ENCODE assay signal across 18 cellular contexts in genomic region chr15:82901114-82901805, GRCh38. TPM values are rescaled to one million over a fixed set of nuclear protein-coding genes. Genes with fewer than 3 reads are reported as not detected.
A peak's percentile ranks its signal among the peaks of the same experiment; 100 is the strongest.
DNase-seq lines count a peak whose midpoint lies in the region; ATAC-seq and TF ChIP-seq lines count a peak whose summit lies in the region.
"Had no signal": no experiment of that assay in that cellular context is flagged by ENCODE, and none has a peak within 500 bp of the region (broad histone marks: within the 10 kb centered on the region; RNA-seq: fewer than 3 reads in every experiment).

No MANE protein-coding gene starts in this region.

- no peaks in the 10 kb centered on the region for H3K36me3 Mint-ChIP-seq in activated CD4-positive, alpha-beta T cell treated with anti-CD3 and anti-CD28 coated beads for 36 hours (ENCODE audit: low read depth)
- H3K36me3 Mint-ChIP-seq: CD4-positive, alpha-beta memory T cell had no signal

- no peak for TF ChIP-seq CTCF in VCaP (conservative IDR thresholded peaks at IDR 0.05)
- no peak for TF ChIP-seq CTCF in right lobe of liver (IDR thresholded peaks at IDR 0.05)
- TF ChIP-seq CTCF in gastrocnemius medialis (IDR thresholded peaks at IDR 0.05 in 4 of 5, conservative IDR thresholded peaks at IDR 0.05 in 1 of 5) = no peak

- H3K27ac ChIP-seq in VCaP = peak overlapping the region; percentile 90
- peak overlapping the region in 1 of 3 donors; percentile 42 for H3K27ac ChIP-seq in right lobe of liver
- H3K27ac ChIP-seq in gastrocnemius medialis = peak overlapping the region; percentile 35 to 79 (median 62)

- no peak overlapping the region for H3K4me3 ChIP-seq in right lobe of liver
- H3K4me3 ChIP-seq in gastrocnemius medialis = no peak overlapping the region

- no peaks in the 10 kb centered on the region for H3K27me3 Mint-ChIP-seq in activated CD4-positive, alpha-beta T cell treated with anti-CD3 and anti-CD28 coated beads for 36 hours

- H3K9me3 Mint-ChIP-seq in activated CD4-positive, alpha-beta T cell treated with anti-CD3 and anti-CD28 coated beads for 36 hours (ENCODE audit: low read depth) = no peaks in the 10 kb centered on the region

- DNase-seq in NCI-H1417 (lab: John Stamatoyannopoulos, UW) = peak in 2 of 3 experiments; percentile 5 to 38
- no peak for DNase-seq in NCI-H1417 treated with DMSO at 0.1 percent for 48 hours (lab: John Stamatoyannopoulos, UW)
- DNase-seq in right lobe of liver = no peak
- no peak for DNase-seq in gastrocnemius medialis
- no peak for DNase-seq in effector CD4-positive, alpha-beta T cell
- DNase-seq in activated CD4-positive, alpha-beta T cell treated with anti-CD3 and anti-CD28 coated beads for 36 hours = no peak
- DNase-seq: 8988T; BE2C; Calu3; CD4-positive, alpha-beta memory T cell; DMS53; H7; KG1; NCI-H1048; NK-92 treated with Interleukin-12 subunit alpha and Interleukin-12 subunit beta, amount 100 ng/mL, for 24 hours; SHP77 treated with DMSO at 0.1 percent for 48 hours had no signal

- no peak overlapping the region for H3K4me3 Mint-ChIP-seq in activated CD4-positive, alpha-beta T cell treated with anti-CD3 and anti-CD28 coated beads for 36 hours
- H3K4me3 Mint-ChIP-seq: CD4-positive, alpha-beta memory T cell had no signal

- H3K4me1 ChIP-seq in right lobe of liver = peaks cover 0 to 40% (median 12%) of the 10 kb centered on the region in 4 donors
- peaks cover 42 to 52% of the 10 kb centered on the region in 2 donors for H3K4me1 ChIP-seq in gastrocnemius medialis
- H3K4me1 ChIP-seq: BE2C had no signal

- H3K27me3 ChIP-seq in right lobe of liver (no peaks in the 10 kb centered on the region), gastrocnemius medialis (no peaks in the 10 kb centered on the region)
- H3K27me3 ChIP-seq: BE2C had no signal

- TF ChIP-seq POLR2A in right lobe of liver (IDR thresholded peaks at IDR 0.05) (no peak), gastrocnemius medialis (IDR thresholded peaks at IDR 0.05) (no peak)

- POLR2A ChIA-PET in activated CD4-positive, alpha-beta T cell treated with anti-CD3 and anti-CD28 coated beads for 36 hours (lab: Charles Lee) = interaction anchor here (0.6 kb wide), 1 partner anchor 167 kb away, joined by 4 read pairs; no protein-coding TSS in a partner anchor

- H3K4me1 Mint-ChIP-seq in activated CD4-positive, alpha-beta T cell treated with anti-CD3 and anti-CD28 coated beads for 36 hours = no peaks in the 10 kb centered on the region

- CTCF ChIA-PET in activated CD4-positive, alpha-beta T cell treated with anti-CD3 and anti-CD28 coated beads for 36 hours (lab: Charles Lee) = no interaction called here

- ATAC-seq in right lobe of liver (peak; percentile 61 to 78 (median 72)), gastrocnemius medialis (no peak), GM19328 (IDR thresholded peaks at IDR 0.05; ENCODE audit: unreplicated experiment) (no peak)
- no peak for ATAC-seq in activated CD4-positive, alpha-beta T cell treated with anti-CD3 and anti-CD28 coated beads for 36 hours

- intact Hi-C loops in right lobe of liver (cut with DNase I) = no loop called here
- intact Hi-C loops in gastrocnemius medialis (cut with DNase I; ENCODE audit: low total_unique reads) = no loop called here
- intact Hi-C loops in activated CD4-positive, alpha-beta T cell treated with anti-CD3 and anti-CD28 coated beads for 36 hours (cut with DNase I, micrococcal nuclease) = no loop called here

- H3K27ac Mint-ChIP-seq in activated CD4-positive, alpha-beta T cell treated with anti-CD3 and anti-CD28 coated beads for 36 hours = no peak overlapping the region
- H3K27ac Mint-ChIP-seq: CD4-positive, alpha-beta memory T cell had no signal

- 32% methylated on average over 6 of the region's 6 CpGs for WGBS in right lobe of liver (ENCODE audit: insufficient coverage, low coverage, low lambda C conversion rate, missing lambda C conversion rate)

- H3K9me3 ChIP-seq in right lobe of liver = no peaks in the 10 kb centered on the region
- H3K9me3 ChIP-seq in gastrocnemius medialis = no peaks in the 10 kb centered on the region
- H3K9me3 ChIP-seq: BE2C had no signal

- in situ Hi-C loops in gastrocnemius medialis (cut with MboI; ENCODE audit: low sequenced_read_pairs in 4 of 4) = no loop called here

- H3K36me3 ChIP-seq in right lobe of liver = no peaks in the 10 kb centered on the region
- no peaks in the 10 kb centered on the region for H3K36me3 ChIP-seq in gastrocnemius medialis
- H3K36me3 ChIP-seq: BE2C had no signal

RNA-seq across cellular contexts. Expression of gene HOMER2, which starts 51.3 kb away (rescaled TPM):
- total RNA-seq in right lobe of liver = 10 to 100 TPM; 16.8 to 66.2 (median 60.7) TPM
- 100 to 1,000 TPM in 2 of 4 donors, 10 to 100 TPM in 2; 51.6 to 132 (median 94.5) TPM for total RNA-seq in gastrocnemius medialis
- 1 to 10 TPM; 3.5 to 4.6 TPM for total RNA-seq in activated CD4-positive, alpha-beta T cell treated with anti-CD3 and anti-CD28 coated beads for 36 hours

Comparison
In these comparisons a context has a peak if more than half of its experiments do, and no peak if none do; other contexts are left out.
1. DNase-seq: peak in NCI-H1417 (2 of 3); none in NCI-H1417 treated with DMSO at 0.1 percent for 48 hours (single experiment), right lobe of liver (0 of 3), gastrocnemius medialis (0 of 2), effector CD4-positive, alpha-beta T cell (single experiment) and activated CD4-positive, alpha-beta T cell treated with anti-CD3 and anti-CD28 coated beads for 36 hours (single experiment).
2. ATAC-seq: peak in right lobe of liver (4 of 4); none in gastrocnemius medialis (0 of 2), GM19328 (single experiment) and activated CD4-positive, alpha-beta T cell treated with anti-CD3 and anti-CD28 coated beads for 36 hours (single experiment).